In genomic region chr4:32249040-32249439, GRCh38 we compare ENCODE assay signal across 24 cellular contexts.
DNase-seq lines count a peak whose midpoint lies in the region; ATAC-seq, FAIRE-seq and TF ChIP-seq lines count a peak whose summit lies in the region.
"Had no signal": no experiment of that assay in that cellular context is flagged by ENCODE, and none has a peak within 500 bp of the region (broad histone marks: within the 10 kb centered on the region; RNA-seq: fewer than 3 reads in every experiment).

No MANE protein-coding gene starts in this region.

- TF ChIP-seq CTCF in K562 (IDR thresholded peaks at IDR 0.05 in 2 of 3, conservative IDR thresholded peaks at IDR 0.05 in 1 of 3; ENCODE audit: insufficient read depth in 2 of 3, low read depth in 1 of 3, low read length in 3 of 3): no peak
- TF ChIP-seq CTCF in epithelial cell of esophagus (IDR thresholded peaks at IDR 0.05; ENCODE audit: insufficient read depth, low read depth, low read length, missing control alignments): no peak
- no peak for TF ChIP-seq CTCF in neural cell (IDR thresholded peaks at IDR 0.05; ENCODE audit: poor library complexity, severe bottlenecking)

- H3F3A ChIP-seq in neural cell (ENCODE audit: insufficient read depth, low read length, poor library complexity, severe bottlenecking): no peaks in the 10 kb centered on the region

- H3K36me3 ChIP-seq in K562 (ENCODE audit: control insufficient read depth, insufficient read depth, low read length): no peaks in the 10 kb centered on the region
- no peaks in the 10 kb centered on the region for H3K36me3 ChIP-seq in neural cell (ENCODE audit: insufficient read depth, low read length)
- H3K36me3 ChIP-seq: BE2C; BLaER1 treated with 17β-estradiol and CSF1 and Interleukin-3, amounts not matched to agents 10 nM and 100 nM had no signal

- ATAC-seq in K562: no peak
- ATAC-seq: A549, GM12878, GM23338, HCT116 had no signal

- peak; percentile 9 for DNase-seq in SK-N-DZ (ENCODE audit: low spot score)
- DNase-seq in K562 (ENCODE audit: extremely low read depth in 1 of 4, low spot score in 3 of 4): no peak
- DNase-seq in epithelial cell of esophagus (ENCODE audit: low read depth): peak; percentile 30
- no peak for DNase-seq in NCI-H187 treated with DMSO at 0.1 percent for 48 hours (lab: John Stamatoyannopoulos, UW)
- DNase-seq in posterior vena cava (ENCODE audit: low spot score): no peak
- no peak for DNase-seq in NCI-H1436 (lab: John Stamatoyannopoulos, UW)
- DNase-seq: 8988T; ACHN; AML-193; BE2C; CD4-positive, alpha-beta T cell; CD8-positive, alpha-beta memory T cell; DMS 273 treated with DMSO at 0.1 percent for 48 hours; DMS79; EL; GDM1; H9 had no signal

- H3K27me3 ChIP-seq in K562 (ENCODE audit: control insufficient read depth in 2 of 2, insufficient read depth in 2 of 2, low read length in 2 of 2) (no peaks in the 10 kb centered on the region), neural cell (ENCODE audit: insufficient read depth, low read depth, low read length) (no peaks in the 10 kb centered on the region)
- H3K27me3 ChIP-seq: BE2C; BLaER1 treated with 17β-estradiol and CSF1 and Interleukin-3, amounts not matched to agents 10 nM and 100 nM had no signal

- BruUV-seq in K562 (replicated peaks; lab: Mats Ljungman, UMichigan): no TSS peak

- no peak for TF ChIP-seq POLR2A in K562 (conservative IDR thresholded peaks at IDR 0.05)

- no peaks in the 10 kb centered on the region for H3K4me1 ChIP-seq in K562 (replicated peaks in 1 of 2; ENCODE audit: control insufficient read depth in 2 of 2, insufficient read depth in 2 of 2, low read length in 2 of 2)
- H3K4me1 ChIP-seq: A549; BE2C; BLaER1 treated with 17β-estradiol and CSF1 and Interleukin-3, amounts not matched to agents 10 nM and 100 nM had no signal

- H4K20me1 ChIP-seq in K562 (replicated peaks; ENCODE audit: control insufficient read depth, insufficient read depth, low read length): no peaks in the 10 kb centered on the region
- H4K20me1 ChIP-seq in neural cell (ENCODE audit: insufficient read depth): no peaks in the 10 kb centered on the region
- H4K20me1 ChIP-seq: BLaER1 treated with 17β-estradiol and CSF1 and Interleukin-3, amounts not matched to agents 10 nM and 100 nM had no signal

- no peak overlapping the region for H2AFZ ChIP-seq in K562 (ENCODE audit: low read depth, low read length)
- no peak overlapping the region for H2AFZ ChIP-seq in neural cell (ENCODE audit: low read depth, low read length)
- H2AFZ ChIP-seq: GM23338 had no signal

- no peak for TF ChIP-seq RAD21 in K562 (CRISPR knock-in tag; conservative IDR thresholded peaks at IDR 0.05 in 1 of 2, IDR thresholded peaks at IDR 0.05 in 1 of 2)
- TF ChIP-seq RAD21 in neural cell (conservative IDR thresholded peaks at IDR 0.05): peak; percentile 38

- H3K27ac ChIP-seq in K562 (ENCODE audit: extremely low read depth, low read depth, low read length): no peak overlapping the region
- no peak overlapping the region for H3K27ac ChIP-seq in neural cell (ENCODE audit: low read length)
- H3K27ac ChIP-seq: A549; BLaER1 treated with 17β-estradiol and CSF1 and Interleukin-3, amounts not matched to agents 10 nM and 100 nM had no signal

- H3K9ac ChIP-seq in K562 (ENCODE audit: insufficient read depth in 1 of 2, low read depth in 2 of 2, low read length in 2 of 2) (no peak overlapping the region), neural cell (ENCODE audit: low read length) (no peak overlapping the region)
- H3K9ac ChIP-seq: BLaER1 treated with 17β-estradiol and CSF1 and Interleukin-3, amounts not matched to agents 10 nM and 100 nM had no signal

- CTCF ChIA-PET in K562 (lab: Yijun Ruan, JAX; ENCODE audit: low intra/inter-chr PET ratio): no interaction called here

- H3K9me3 ChIP-seq in K562 (replicated peaks; ENCODE audit: control insufficient read depth, insufficient read depth, low read depth, low read length) (no peaks in the 10 kb centered on the region), neural cell (ENCODE audit: low read length) (no peaks in the 10 kb centered on the region)
- H3K9me3 ChIP-seq: A549; BE2C; BLaER1 treated with 17β-estradiol and CSF1 and Interleukin-3, amounts not matched to agents 10 nM and 100 nM had no signal

- in situ Hi-C loops in K562 (cut with MboI): no loop called here

- peak; percentile 40 for FAIRE-seq in K562 (lab: Jason Lieb, UNC)
- FAIRE-seq: A549, D721Med, GM12878 had no signal

- H3K4me2 ChIP-seq in K562 (ENCODE audit: insufficient read depth, low read length) (no peak overlapping the region), neural cell (ENCODE audit: low read length) (no peak overlapping the region)
- H3K4me2 ChIP-seq: A549; BLaER1 treated with 17β-estradiol and CSF1 and Interleukin-3, amounts not matched to agents 10 nM and 100 nM; GM23338 had no signal

- H3K9me1 ChIP-seq in K562 (ENCODE audit: control insufficient read depth, insufficient read depth, low read length): no peaks in the 10 kb centered on the region

- intact Hi-C loops in K562 (cut with micrococcal nuclease): no loop called here
- intact Hi-C loops in posterior vena cava (cut with DNase I): no loop called here

- H3K79me2 ChIP-seq in K562 (ENCODE audit: control insufficient read depth, insufficient read depth, low read length): no peaks in the 10 kb centered on the region
- no peaks in the 10 kb centered on the region for H3K79me2 ChIP-seq in neural cell (replicated peaks; ENCODE audit: insufficient read depth, low read length)

- 0% methylated on average over 2 of the region's 2 CpGs for WGBS in K562 (ENCODE audit: insufficient coverage, low coverage, missing lambda C conversion rate)

- no peak overlapping the region for H3K4me3 ChIP-seq in K562
- H3K4me3 ChIP-seq in epithelial cell of esophagus (ENCODE audit: low read length): no peak overlapping the region
- H3K4me3 ChIP-seq in neural cell (ENCODE audit: low read length): no peak overlapping the region
- H3K4me3 ChIP-seq: A549; BLaER1 treated with 17β-estradiol and CSF1 and Interleukin-3, amounts not matched to agents 10 nM and 100 nM; GM12878; GM23338 had no signal

- TF ChIP-seq EP300 in K562 (IDR thresholded peaks at IDR 0.05; ENCODE audit: low read length) (no peak), neural cell (conservative IDR thresholded peaks at IDR 0.05; ENCODE audit: poor library complexity, severe bottlenecking) (peak; percentile 99)

- POLR2A ChIA-PET in K562 (lab: Yijun Ruan, JAX): no interaction called here

- H3K9me2 ChIP-seq in neural cell (ENCODE audit: insufficient read depth, low read length): no peaks in the 10 kb centered on the region

TF ChIP-seq in K562, 482 proteins besides CTCF, POLR2A, EP300 and RAD21 (continues in another document):
- TF ChIP-seq MED1 (CRISPR knock-in tag; IDR thresholded peaks at IDR 0.05; ENCODE audit: borderline replicate concordance) (no peak), POU5F1 (IDR thresholded peaks at IDR 0.05; ENCODE audit: borderline replicate concordance, low read depth, low read length, partially characterized antibody) (no peak), ZNF449 (CRISPR knock-in tag; IDR thresholded peaks at IDR 0.05) (no peak), ZZZ3 (IDR thresholded peaks at IDR 0.05) (no peak), HOXB6 (CRISPR knock-in tag; IDR thresholded peaks at IDR 0.05; ENCODE audit: borderline replicate concordance) (no peak), MAZ (CRISPR knock-in tag; conservative IDR thresholded peaks at IDR 0.05 in 1 of 2, IDR thresholded peaks at IDR 0.05 in 1 of 2) (no peak), NFIX (CRISPR knock-in tag; IDR thresholded peaks at IDR 0.05; ENCODE audit: low read depth) (no peak), STAT5B (CRISPR knock-in tag; IDR thresholded peaks at IDR 0.05) (no peak), RBM34 (IDR thresholded peaks at IDR 0.05; ENCODE audit: borderline replicate concordance, insufficient read depth, low read length) (no peak), ZNF3 (CRISPR knock-in tag; IDR thresholded peaks at IDR 0.05) (no peak), ETV1 (tag; conservative IDR thresholded peaks at IDR 0.05; ENCODE audit: low read depth) (no peak)

TF ChIP-seq in neural cell, 6 proteins besides CTCF, POLR2A, EP300 and RAD21:
- TF ChIP-seq REST (IDR thresholded peaks at IDR 0.05; ENCODE audit: borderline replicate concordance) (peak; percentile 90), POLR2AphosphoS5 (IDR thresholded peaks at IDR 0.05) (peak; percentile 96), MXI1 (conservative IDR thresholded peaks at IDR 0.05; ENCODE audit: poor library complexity, severe bottlenecking) (no peak), TAF1 (IDR thresholded peaks at IDR 0.05; ENCODE audit: low read depth) (no peak), EZH2 (IDR thresholded peaks at IDR 0.05; ENCODE audit: borderline replicate concordance, insufficient read depth, low read length, poor library complexity, severe bottlenecking) (no peak), SMC3 (conservative IDR thresholded peaks at IDR 0.05; ENCODE audit: poor library complexity) (no peak)

Comparison
In these comparisons a context has a peak if more than half of its experiments do, and no peak if none do; other contexts are left out.
1. DNase-seq: peak in SK-N-DZ (single experiment) and epithelial cell of esophagus (single experiment); none in K562 (0 of 4), NCI-H187 treated with DMSO at 0.1 percent for 48 hours (single experiment), posterior vena cava (single experiment) and NCI-H1436 (single experiment).